In genomic region chr13:82688400-82688999, GRCh38 we compare ENCODE assay signal across 8 cellular contexts.
A peak's percentile ranks its signal among the peaks of the same experiment; 100 is the strongest.
DNase-seq lines count a peak whose midpoint lies in the region; ATAC-seq, FAIRE-seq and TF ChIP-seq lines count a peak whose summit lies in the region.

No MANE protein-coding gene starts in this region.

- peak overlapping the region; percentile 22; the same call in 1 of the 2 replicates for H3K4me3 ChIP-seq in BJ (ENCODE audit: low read depth, low read length)
- H3K4me3 ChIP-seq in bronchial epithelial cell (ENCODE audit: low read depth, low read length) = peak overlapping the region; percentile 14

- H3K36me3 ChIP-seq in BJ (ENCODE audit: control insufficient read depth, insufficient read depth, low read length) (no peaks in the 10 kb centered on the region), bronchial epithelial cell (ENCODE audit: control insufficient read depth, insufficient read depth, low read length) (no peaks in the 10 kb centered on the region)

- DNase-seq in BJ (ENCODE audit: low read depth) (no peak), HT1080 (ENCODE audit: low read depth) (peak; percentile 30), bronchial epithelial cell (ENCODE audit: low read depth) (peak; percentile 15), NCI-H524 treated with DMSO at 0.1 percent for 48 hours (lab: John Stamatoyannopoulos, UW) (no peak), NCI-H82 treated with DMSO at 0.1 percent for 48 hours (lab: John Stamatoyannopoulos, UW; ENCODE audit: unreplicated experiment) (no peak), NCI-H446 treated with DMSO at 0.1 percent for 48 hours (lab: John Stamatoyannopoulos, UW) (no peak)
- no peak for DNase-seq in stimulated activated naive B cell treated with anti-CD40 and anti-IgM and Interleukin-4, amounts not matched to agents 10 μg/mL and 1 μg/mL and 100 μg/mL, for 72 hours

- peak; percentile 70 for ATAC-seq in GM19467 (IDR thresholded peaks at IDR 0.05; ENCODE audit: unreplicated experiment)
- peak in 1 of 2 donors; percentile 50 for ATAC-seq in stimulated activated naive B cell treated with anti-CD40 and anti-IgM and Interleukin-4, amounts not matched to agents 10 μg/mL and 1 μg/mL and 100 μg/mL, for 72 hours (replicated peaks)

- no peaks in the 10 kb centered on the region for H3K9me3 Mint-ChIP-seq in stimulated activated naive B cell treated with anti-CD40 and anti-IgM and Interleukin-4, amounts not matched to agents 10 μg/mL and 1 μg/mL and 100 μg/mL, for 72 hours

- H3K4me1 Mint-ChIP-seq in stimulated activated naive B cell treated with anti-CD40 and anti-IgM and Interleukin-4, amounts not matched to agents 10 μg/mL and 1 μg/mL and 100 μg/mL, for 72 hours = peaks cover 4 to 12% of the 10 kb centered on the region in 2 donors

- TF ChIP-seq CTCF in BJ (IDR thresholded peaks at IDR 0.05; ENCODE audit: insufficient read depth, low read depth, low read length) = no peak
- no peak for TF ChIP-seq CTCF in bronchial epithelial cell (IDR thresholded peaks at IDR 0.05; ENCODE audit: insufficient read depth, low read length, severe bottlenecking)

- FAIRE-seq in bronchial epithelial cell (lab: Jason Lieb, UNC) = no peak

- no peaks in the 10 kb centered on the region for H3K27me3 ChIP-seq in BJ (ENCODE audit: control insufficient read depth, insufficient read depth, low read length)
- no peaks in the 10 kb centered on the region for H3K27me3 ChIP-seq in bronchial epithelial cell (ENCODE audit: control insufficient read depth, insufficient read depth, low read length)

- H3K4me3 Mint-ChIP-seq in stimulated activated naive B cell treated with anti-CD40 and anti-IgM and Interleukin-4, amounts not matched to agents 10 μg/mL and 1 μg/mL and 100 μg/mL, for 72 hours = peak overlapping the region; percentile 56 to 57

- no peaks in the 10 kb centered on the region for H3K27me3 Mint-ChIP-seq in stimulated activated naive B cell treated with anti-CD40 and anti-IgM and Interleukin-4, amounts not matched to agents 10 μg/mL and 1 μg/mL and 100 μg/mL, for 72 hours

- no peak overlapping the region for H3K27ac Mint-ChIP-seq in stimulated activated naive B cell treated with anti-CD40 and anti-IgM and Interleukin-4, amounts not matched to agents 10 μg/mL and 1 μg/mL and 100 μg/mL, for 72 hours

- H3K36me3 Mint-ChIP-seq in stimulated activated naive B cell treated with anti-CD40 and anti-IgM and Interleukin-4, amounts not matched to agents 10 μg/mL and 1 μg/mL and 100 μg/mL, for 72 hours = no peaks in the 10 kb centered on the region

- CTCF ChIA-PET in BJ (lab: Yijun Ruan, JAX) = no interaction called here

- POLR2A ChIA-PET in BJ (lab: Charles Lee) = no interaction called here

Comparison
In these comparisons a context has a peak if more than half of its experiments do, and no peak if none do; other contexts are left out.
1. DNase-seq: peak in HT1080 (single experiment) and bronchial epithelial cell (single experiment); none in BJ (single experiment), stimulated activated naive B cell treated with anti-CD40 and anti-IgM and Interleukin-4, amounts not matched to agents 10 μg/mL and 1 μg/mL and 100 μg/mL, for 72 hours (single experiment), NCI-H524 treated with DMSO at 0.1 percent for 48 hours (single experiment), NCI-H82 treated with DMSO at 0.1 percent for 48 hours (single experiment) and NCI-H446 treated with DMSO at 0.1 percent for 48 hours (single experiment).